10 cellular contexts compared by ENCODE assay signal in the genomic region with DNA sequence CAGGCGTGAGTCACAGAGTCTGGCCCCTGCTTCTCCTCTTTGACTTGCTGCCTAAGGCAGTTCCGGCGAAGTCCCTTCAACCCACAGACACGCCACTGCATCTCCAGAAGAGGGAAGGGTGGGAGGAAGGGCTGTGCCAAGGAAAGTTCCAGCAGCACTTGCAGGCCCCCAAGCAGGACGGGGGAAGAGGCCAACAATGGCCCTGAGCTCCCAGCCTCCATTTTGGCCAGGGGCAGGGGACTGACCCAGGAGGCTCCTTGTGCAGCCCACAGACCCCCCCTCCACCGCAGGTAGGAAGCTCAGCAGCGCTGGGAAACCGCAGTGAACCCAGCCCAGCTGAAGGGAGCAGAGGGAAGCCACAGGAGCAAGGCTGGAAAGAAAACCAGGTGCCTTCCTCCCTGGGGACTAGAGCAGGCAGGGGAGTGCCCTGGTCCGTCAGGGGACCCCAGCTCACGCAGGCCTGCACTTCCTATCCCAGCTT. TPM values are rescaled to one million over a fixed set of nuclear protein-coding genes. Genes with fewer than 3 reads are reported as not detected.
DNase-seq lines count a peak whose midpoint lies in the region; ATAC-seq and TF ChIP-seq lines count a peak whose summit lies in the region.
"Had no signal": no experiment of that assay in that cellular context is flagged by ENCODE, and none has a peak within 500 bp of the region (broad histone marks: within the 10 kb centered on the region; RNA-seq: fewer than 3 reads in every experiment).

No MANE protein-coding gene starts in this region.

- H3K36me3 Mint-ChIP-seq in activated T-cell treated with anti-CD3 and anti-CD28 coated beads, Interleukin-2, amount 50 U/mL, for 4 hours (ENCODE audit: insufficient read depth) = no peaks in the 10 kb centered on the region

- intact Hi-C loops in stomach (cut with DNase I; ENCODE audit: low total_unique reads) = no loop called here
- intact Hi-C loops in testis (cut with DNase I; ENCODE audit: low total_unique reads) = no loop called here

- no peak overlapping the region for H3K4me3 ChIP-seq in stomach
- no peak overlapping the region for H3K4me3 ChIP-seq in testis
- H3K4me3 ChIP-seq in coronary artery = no peak overlapping the region

- H3K9me3 Mint-ChIP-seq in activated T-cell treated with anti-CD3 and anti-CD28 coated beads, Interleukin-2, amount 50 U/mL, for 4 hours = no peaks in the 10 kb centered on the region

- TF ChIP-seq POLR2A in stomach (IDR thresholded peaks at IDR 0.05) (no peak), testis (IDR thresholded peaks at IDR 0.05) (no peak)

- TF ChIP-seq CTCF in stomach (IDR thresholded peaks at IDR 0.05) = no peak
- no peak for TF ChIP-seq CTCF in testis (IDR thresholded peaks at IDR 0.05)
- no peak for TF ChIP-seq CTCF in coronary artery (IDR thresholded peaks at IDR 0.05)

- peaks cover 33% of the 10 kb centered on the region for H3K4me1 Mint-ChIP-seq in activated T-cell treated with anti-CD3 and anti-CD28 coated beads, Interleukin-2, amount 50 U/mL, for 4 hours (ENCODE audit: low read depth)

- WGBS in stomach, 5 donors = 44 to 74% (median 63%) methylated on average over 7 to 10 of the region's 10 CpGs
- 91% methylated on average over 4 to 10 of the region's 10 CpGs for WGBS in testis, 2 donors

- no peaks in the 10 kb centered on the region for H3K27me3 ChIP-seq in stomach
- H3K27me3 ChIP-seq in testis = no peaks in the 10 kb centered on the region

- H3K36me3 ChIP-seq in stomach (no peaks in the 10 kb centered on the region), testis (ENCODE audit: low read depth, missing control alignments) (no peaks in the 10 kb centered on the region)

- TF ChIP-seq EP300 in stomach (IDR thresholded peaks at IDR 0.05) = no peak

- H3K27ac ChIP-seq in stomach (peak overlapping the region; percentile 82 to 92 (median 88)), testis (no peak overlapping the region), coronary artery (peak overlapping the region in 1 of 2 donors; percentile 91)

- peak overlapping the region; percentile 29 for H3K4me3 Mint-ChIP-seq in activated T-cell treated with anti-CD3 and anti-CD28 coated beads, Interleukin-2, amount 50 U/mL, for 4 hours
- H3K4me3 Mint-ChIP-seq: nephron had no signal

- no peaks in the 10 kb centered on the region for H3K27me3 Mint-ChIP-seq in activated T-cell treated with anti-CD3 and anti-CD28 coated beads, Interleukin-2, amount 50 U/mL, for 4 hours (ENCODE audit: low read depth)

- H3K9me3 ChIP-seq in stomach (no peaks in the 10 kb centered on the region), testis (no peaks in the 10 kb centered on the region)

- H3K4me1 ChIP-seq in stomach (peaks cover 44 to 76% (median 67%) of the 10 kb centered on the region in 4 donors), testis (peaks cover 35% of the 10 kb centered on the region)

- no peak for DNase-seq in activated T-cell treated with anti-CD3 and anti-CD28 coated beads, Interleukin-2, amount 50 U/mL, for 4 hours
- DNase-seq in activated T-cell treated with anti-CD3 and anti-CD28 coated beads for 4 hours (no peak), hepatic stellate cell (ENCODE audit: low spot score) (peak; percentile 19), stomach (no peak), testis (no peak), coronary artery (ENCODE audit: low spot score) (no peak)
- peak; percentile 49 to 51 for DNase-seq in activated T-cell treated with anti-CD3 and anti-CD28 coated beads, Interleukin-2, amount 50 U/mL, for 48 hours
- DNase-seq: C1 segment of cervical spinal cord had no signal

- no peak for ATAC-seq in activated T-cell treated with anti-CD3 and anti-CD28 coated beads, Interleukin-2, amount 50 U/mL, for 4 hours
- no peak for ATAC-seq in GM21423 (IDR thresholded peaks at IDR 0.05; ENCODE audit: unreplicated experiment)

RNA-seq across cellular contexts. Expression of gene ACOT7, which starts 35.4 kb away (rescaled TPM):
- 100 to 1,000 TPM in 2 of 3 donors, 10 to 100 TPM in 1; 92.8 to 112 (median 101) TPM for total RNA-seq in activated T-cell treated with anti-CD3 and anti-CD28 coated beads, Interleukin-2, amount 50 U/mL, for 4 hours
- 10 to 100 TPM in 3 of 5 donors, 1 to 10 TPM in 1, not detected in 1; 9.4 to 69.8 (median 22.6) TPM for total RNA-seq in stomach
- 10 to 100 TPM; 17.7 to 26.3 (median 19.4) TPM for polyA plus RNA-seq in stomach
- total RNA-seq in testis = 10 to 100 TPM; 50.3 to 52.5 TPM
- 72.8 TPM for polyA plus RNA-seq in testis (ENCODE audit: insufficient read depth, low read depth, low replicate concordance)

Comparison
In these comparisons a context has a peak if more than half of its experiments do, and no peak if none do; other contexts are left out.
1. DNase-seq: peak in activated T-cell treated with anti-CD3 and anti-CD28 coated beads, Interleukin-2, amount 50 U/mL, for 48 hours (2 of 2) and hepatic stellate cell (single experiment); none in activated T-cell treated with anti-CD3 and anti-CD28 coated beads, Interleukin-2, amount 50 U/mL, for 4 hours (single experiment), activated T-cell treated with anti-CD3 and anti-CD28 coated beads for 4 hours (single experiment), stomach (single experiment), testis (single experiment) and coronary artery (single experiment).
2. H3K27ac ChIP-seq: peak in stomach (5 of 5); none in testis (0 of 2).